In the genomic region with DNA sequence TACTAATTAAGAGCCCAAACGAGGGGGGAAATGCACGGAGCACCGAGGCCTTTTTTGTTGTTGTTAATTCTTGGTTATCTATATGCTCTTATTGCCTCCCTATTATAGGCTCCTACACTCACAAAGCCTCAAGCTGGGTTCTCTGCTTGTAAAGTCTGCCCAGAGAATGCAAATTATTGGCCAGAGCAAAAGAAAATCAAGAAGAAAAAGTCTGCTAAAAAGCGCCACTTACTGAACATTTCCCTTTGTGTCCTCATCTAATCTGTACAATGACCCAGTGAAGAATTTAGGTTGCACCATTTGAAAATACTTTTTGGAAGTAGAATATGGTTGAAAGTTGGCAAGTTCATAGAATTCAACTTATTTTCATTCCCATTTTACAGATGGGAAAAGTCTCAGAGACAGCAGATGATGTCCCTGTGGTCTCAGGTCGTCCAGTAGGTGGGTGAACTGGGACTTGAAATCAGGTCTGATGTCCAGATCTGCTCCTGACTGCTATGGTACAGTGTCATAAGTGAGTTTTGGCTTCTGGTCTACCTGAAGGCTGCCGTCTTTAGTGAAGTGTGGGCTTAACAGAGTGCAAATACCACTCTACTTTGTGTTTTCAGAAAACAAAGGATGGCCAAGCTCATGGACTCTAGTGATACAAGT, we compare ENCODE assay signal across 16 cellular contexts. TPM values are rescaled to one million over a fixed set of nuclear protein-coding genes. Genes with fewer than 3 reads are reported as not detected.
DNase-seq lines count a peak whose midpoint lies in the region; ATAC-seq, FAIRE-seq and TF ChIP-seq lines count a peak whose summit lies in the region.
"Had no signal": no experiment of that assay in that cellular context is flagged by ENCODE, and none has a peak within 500 bp of the region (broad histone marks: within the 10 kb centered on the region; RNA-seq: fewer than 3 reads in every experiment).

No MANE protein-coding gene starts in this region.

- H3K9me2 ChIP-seq in MM.1S (replicated peaks; ENCODE audit: insufficient read depth, low read length) = no peaks in the 10 kb centered on the region

- TF ChIP-seq CTCF in A549 (IDR thresholded peaks at IDR 0.05) (no peak), gastroesophageal sphincter (IDR thresholded peaks at IDR 0.05) (no peak), MM.1S (IDR thresholded peaks at IDR 0.05; ENCODE audit: low read length) (no peak)

- no peaks in the 10 kb centered on the region for H4K20me1 ChIP-seq in MM.1S (ENCODE audit: insufficient read depth, low read length)

- no peak for FAIRE-seq in A549 (lab: Jason Lieb, UNC)
- FAIRE-seq: pancreas had no signal

- POLR2A ChIA-PET in A549 (lab: Yijun Ruan, JAX) = no interaction called here

- H3K79me2 ChIP-seq in MM.1S (ENCODE audit: low read length) = no peaks in the 10 kb centered on the region

- H3K9me3 ChIP-seq in A549 = no peaks in the 10 kb centered on the region
- no peaks in the 10 kb centered on the region for H3K9me3 ChIP-seq in adipocyte (ENCODE audit: control insufficient read depth, low read length)
- no peaks in the 10 kb centered on the region for H3K9me3 ChIP-seq in gastroesophageal sphincter
- H3K9me3 ChIP-seq in MM.1S (replicated peaks; ENCODE audit: insufficient read depth, low read length) = no peaks in the 10 kb centered on the region
- H3K9me3 ChIP-seq: pancreas, Peyer's patch had no signal

- H3F3A ChIP-seq in MM.1S (ENCODE audit: insufficient read depth, low read length) = no peaks in the 10 kb centered on the region

- H3K36me3 ChIP-seq in adipocyte (ENCODE audit: control insufficient read depth, insufficient read depth, low read length, severe bottlenecking) = no peaks in the 10 kb centered on the region
- no peaks in the 10 kb centered on the region for H3K36me3 ChIP-seq in gastroesophageal sphincter
- no peaks in the 10 kb centered on the region for H3K36me3 ChIP-seq in MM.1S (replicated peaks; ENCODE audit: insufficient read depth, low read length)
- H3K36me3 ChIP-seq: pancreas, Peyer's patch had no signal

- TF ChIP-seq EP300 in A549 (IDR thresholded peaks at IDR 0.05) = no peak
- TF ChIP-seq EP300 in gastroesophageal sphincter (IDR thresholded peaks at IDR 0.05) = no peak

- H3K27me3 ChIP-seq in adipocyte (replicated peaks; ENCODE audit: control insufficient read depth, insufficient read depth, low read length) (no peaks in the 10 kb centered on the region), gastroesophageal sphincter (no peaks in the 10 kb centered on the region), MM.1S (replicated peaks; ENCODE audit: insufficient read depth, low read length) (no peaks in the 10 kb centered on the region; the same call in 1 of the 2 replicates)
- H3K27me3 ChIP-seq: Peyer's patch had no signal

- H3K4me1 ChIP-seq in A549 (peaks cover 12% of the 10 kb centered on the region; the same call in 2 of the 3 replicates), adipocyte (ENCODE audit: control insufficient read depth, insufficient read depth, low read length) (peaks cover 10% of the 10 kb centered on the region), gastroesophageal sphincter (peaks cover 0 to 55% (median 15%) of the 10 kb centered on the region in 3 donors), MM.1S (ENCODE audit: low read length) (no peaks in the 10 kb centered on the region)
- H3K4me1 ChIP-seq: pancreas had no signal

- TF ChIP-seq POLR2A in A549 (IDR thresholded peaks at IDR 0.05; ENCODE audit: low read length) = no peak
- TF ChIP-seq POLR2A in gastroesophageal sphincter (IDR thresholded peaks at IDR 0.05) = no peak

- H3K9ac ChIP-seq in adipocyte (ENCODE audit: low read length) (no peak overlapping the region), MM.1S (ENCODE audit: low read length) (no peak overlapping the region)

- WGBS in A549 (ENCODE audit: missing lambda C conversion rate) = 50% methylated on average over 6 of the region's 6 CpGs
- WGBS in gastroesophageal sphincter (ENCODE audit: low coverage in 1 of 2), 2 donors = 46 to 51% methylated on average over 6 of the region's 6 CpGs

- DNase-seq in A549 (ENCODE audit: low read depth in 1 of 2, low spot score in 1 of 2) (no peak), adipocyte (ENCODE audit: low read depth) (no peak), skeletal muscle cell (ENCODE audit: low read depth) (no peak), AG20443 (ENCODE audit: low spot score) (no peak), MM.1S (no peak), HUDEP-2 (lab: John Stamatoyannopoulos, UW; ENCODE audit: unreplicated experiment in 76 of 76) (no peak)
- DNase-seq: activated CD4-positive, alpha-beta memory T cell treated with anti-CD3 and anti-CD28 coated beads, Interleukin-2, amount 10 ng/mL, durations not matched to agents 7 days and 5 days; activated naive CD8-positive, alpha-beta T cell treated with anti-CD3 and anti-CD28 coated beads, Interleukin-2, amount 10 ng/mL, durations not matched to agents 7 days and 5 days; KBM-7; kidney glomerular epithelial cell; NCI-H1048; Peyer's patch; stimulated activated naive CD4-positive, alpha-beta T cell treated with Interleukin-2 at 50 U/mL for 16 hours had no signal

- H3K27ac ChIP-seq in A549 (no peak overlapping the region), gastroesophageal sphincter (peak overlapping the region in 3 of 4 donors; percentile 89 to 91 (median 89)), MM.1S (ENCODE audit: low read length) (no peak overlapping the region)
- H3K27ac ChIP-seq: pancreas had no signal

- no peak for TF ChIP-seq RAD21 in A549 (conservative IDR thresholded peaks at IDR 0.05 in 1 of 2, IDR thresholded peaks at IDR 0.05 in 1 of 2)

- H3K4me2 ChIP-seq in A549 (peak overlapping the region; percentile 97; the same call in 1 of the 3 replicates), MM.1S (ENCODE audit: low read depth, low read length) (no peak overlapping the region)

- H3K4me3 ChIP-seq in A549 (no peak overlapping the region; the same call in 2 of the 3 replicates), adipocyte (ENCODE audit: low read length) (peak overlapping the region; percentile 84), gastroesophageal sphincter (peak overlapping the region; percentile 78 to 83), skeletal muscle cell (ENCODE audit: low read depth, low read length) (peak overlapping the region; percentile 70), MM.1S (ENCODE audit: low read length) (no peak overlapping the region)

- ATAC-seq in A549 = no peak
- no peak for ATAC-seq in gastroesophageal sphincter
- ATAC-seq in GM18867 (IDR thresholded peaks at IDR 0.05; ENCODE audit: unreplicated experiment) = no peak

- CTCF ChIA-PET in A549 (lab: Yijun Ruan, JAX) = interaction anchor here (0.6 to 1.5 kb wide), 3 partner anchors 11 to 37 kb away, joined by 3 to 4 read pairs (median 4); no protein-coding TSS in a partner anchor

- H2AFZ ChIP-seq in MM.1S (ENCODE audit: low read length) = no peak overlapping the region

TF ChIP-seq in A549, 52 proteins besides CTCF, POLR2A, EP300 and RAD21:
- TF ChIP-seq HOXA7 (CRISPR knock-in tag; IDR thresholded peaks at IDR 0.05) (no peak), RNF2 (IDR thresholded peaks at IDR 0.05; ENCODE audit: borderline replicate concordance, low read depth) (0 out of 2 replicates have a peak, but pooled peaks have one; percentile 42), GATA3 (IDR thresholded peaks at IDR 0.05; ENCODE audit: borderline replicate concordance) (no peak)

RNA-seq across cellular contexts. Expression of a gene that starts 1.1 kb away (rescaled TPM):
- polyA plus RNA-seq in A549 (2011; rRNA removed) (0.26 and 0.57 TPM in 2 replicates), A549 (2017; fragmentation: RNase III; extraction: RNeasy Plus Mini Kit Qiagen cat#74134 plus additional on column Dnase treatment) (1.4 to 1.8 TPM (median 1.4 TPM) in 3 replicates)
- 0.12 and 0.14 TPM in 2 replicates for polyA plus RNA-seq in A549 (2012; cell fraction: cytosol; rRNA removed)
- polyA plus RNA-seq in A549 (2012; cell fraction: nucleus; rRNA removed) = 0.02 and 0.06 TPM in 2 replicates
- polyA minus RNA-seq in A549 (2011; rRNA and poly(A)+ RNA removed) = 0.17 and 0.29 TPM in 2 replicates
- 10 to 100 TPM; 17.1 to 31.7 (median 23.9) TPM for total RNA-seq in gastroesophageal sphincter

Comparison
In these comparisons a context has a peak if more than half of its experiments do, and no peak if none do; other contexts are left out.
1. H3K27ac ChIP-seq: peak in gastroesophageal sphincter (3 of 4); none in A549 (0 of 2) and MM.1S (single experiment).
2. H3K4me3 ChIP-seq: peak in adipocyte (single experiment), gastroesophageal sphincter (2 of 2) and skeletal muscle cell (single experiment); none in A549 (single experiment) and MM.1S (single experiment).